22 cellular contexts compared by ENCODE assay signal in genomic region chr4:54006755-54007154, GRCh38.
"Had no signal": no experiment of that assay in that cellular context is flagged by ENCODE, and none has a peak within 500 bp of the region (broad histone marks: within the 10 kb centered on the region; RNA-seq: fewer than 3 reads in every experiment).

No MANE protein-coding gene starts in this region.

- H3K9me3 Mint-ChIP-seq: activated B cell treated with CpG ODN at 0.5 μM for 24 hours; activated CD8-positive, alpha-beta T cell treated with anti-CD3 and anti-CD28 coated beads for 36 hours; activated T-helper 17 cell treated with anti-CD3 and anti-CD28 coated beads, Interleukin-2, amount 50 U/mL, for 72 hours; brain; naive B cell; stimulated activated naive CD8-positive, alpha-beta T cell treated with anti-CD3 and anti-CD28 coated beads, Interleukin-15, Interleukin-2, amounts not matched to agents 100 ng/mL and 50 ng/mL, for 24 hours had no signal

- H3K27ac Mint-ChIP-seq: activated B cell treated with CpG ODN at 0.5 μM for 24 hours; activated CD8-positive, alpha-beta T cell treated with anti-CD3 and anti-CD28 coated beads for 36 hours; activated naive CD8-positive, alpha-beta T cell treated with anti-CD3 and anti-CD28 coated beads, Interleukin-2, amount 10 ng/mL, durations not matched to agents 7 days and 5 days; activated T-helper 17 cell treated with anti-CD3 and anti-CD28 coated beads, Interleukin-2, amount 50 U/mL, for 72 hours; brain; stimulated activated naive CD8-positive, alpha-beta T cell treated with anti-CD3 and anti-CD28 coated beads, Interleukin-15, Interleukin-2, amounts not matched to agents 100 ng/mL and 50 ng/mL, for 24 hours had no signal

- H3K27me3 Mint-ChIP-seq: activated B cell treated with CpG ODN at 0.5 μM for 24 hours; activated CD8-positive, alpha-beta T cell treated with anti-CD3 and anti-CD28 coated beads for 36 hours; activated naive CD8-positive, alpha-beta T cell treated with anti-CD3 and anti-CD28 coated beads, Interleukin-2, amount 10 ng/mL, durations not matched to agents 7 days and 5 days; activated T-helper 17 cell treated with anti-CD3 and anti-CD28 coated beads, Interleukin-2, amount 50 U/mL, for 72 hours; brain; naive B cell; stimulated activated naive CD8-positive, alpha-beta T cell treated with anti-CD3 and anti-CD28 coated beads, Interleukin-15, Interleukin-2, amounts not matched to agents 100 ng/mL and 50 ng/mL, for 24 hours had no signal

- DNase-seq: activated B cell treated with CpG ODN at 0.5 μM for 24 hours; activated CD4-positive, alpha-beta T cell treated with anti-CD3 and anti-CD28 coated beads for 48 hours; activated CD8-positive, alpha-beta T cell treated with anti-CD3 and anti-CD28 coated beads for 36 hours; activated naive CD4-positive, alpha-beta T cell; activated naive CD8-positive, alpha-beta T cell treated with anti-CD3 and anti-CD28 coated beads, Interleukin-2, amount 10 ng/mL, durations not matched to agents 7 days and 5 days; activated T-cell treated with anti-CD3 and anti-CD28 coated beads, Interleukin-2, amount 50 U/mL, for 1 hour; amygdala; central memory CD4-positive, alpha-beta T cell; hypothalamus; kidney; left ventricle myocardium superior; mesenchymal stem cell; mucosa of descending colon; naive B cell; ovary; psoas muscle; right cardiac atrium; stimulated activated CD4-positive, alpha-beta T cell treated with anti-CD3 and anti-CD28 coated beads, Interleukin-2, amount 100 ng/mL, for 48 hours; trophoblast cell had no signal

- H3K4me1 Mint-ChIP-seq: activated B cell treated with CpG ODN at 0.5 μM for 24 hours; activated T-helper 17 cell treated with anti-CD3 and anti-CD28 coated beads, Interleukin-2, amount 50 U/mL, for 72 hours had no signal

- H3K4me3 Mint-ChIP-seq: activated B cell treated with CpG ODN at 0.5 μM for 24 hours; activated CD8-positive, alpha-beta T cell treated with anti-CD3 and anti-CD28 coated beads for 36 hours; activated naive CD8-positive, alpha-beta T cell treated with anti-CD3 and anti-CD28 coated beads, Interleukin-2, amount 10 ng/mL, durations not matched to agents 7 days and 5 days; activated T-helper 17 cell treated with anti-CD3 and anti-CD28 coated beads, Interleukin-2, amount 50 U/mL, for 72 hours; brain; naive B cell; stimulated activated naive CD8-positive, alpha-beta T cell treated with anti-CD3 and anti-CD28 coated beads, Interleukin-15, Interleukin-2, amounts not matched to agents 100 ng/mL and 50 ng/mL, for 24 hours had no signal

- ATAC-seq: activated CD8-positive, alpha-beta T cell treated with anti-CD3 and anti-CD28 coated beads for 36 hours; activated T-helper 17 cell treated with anti-CD3 and anti-CD28 coated beads, Interleukin-2, amount 50 U/mL, for 72 hours; left ventricle myocardium superior; mucosa of descending colon; psoas muscle; right cardiac atrium had no signal
